8 cellular contexts compared by ENCODE assay signal in the genomic region with DNA sequence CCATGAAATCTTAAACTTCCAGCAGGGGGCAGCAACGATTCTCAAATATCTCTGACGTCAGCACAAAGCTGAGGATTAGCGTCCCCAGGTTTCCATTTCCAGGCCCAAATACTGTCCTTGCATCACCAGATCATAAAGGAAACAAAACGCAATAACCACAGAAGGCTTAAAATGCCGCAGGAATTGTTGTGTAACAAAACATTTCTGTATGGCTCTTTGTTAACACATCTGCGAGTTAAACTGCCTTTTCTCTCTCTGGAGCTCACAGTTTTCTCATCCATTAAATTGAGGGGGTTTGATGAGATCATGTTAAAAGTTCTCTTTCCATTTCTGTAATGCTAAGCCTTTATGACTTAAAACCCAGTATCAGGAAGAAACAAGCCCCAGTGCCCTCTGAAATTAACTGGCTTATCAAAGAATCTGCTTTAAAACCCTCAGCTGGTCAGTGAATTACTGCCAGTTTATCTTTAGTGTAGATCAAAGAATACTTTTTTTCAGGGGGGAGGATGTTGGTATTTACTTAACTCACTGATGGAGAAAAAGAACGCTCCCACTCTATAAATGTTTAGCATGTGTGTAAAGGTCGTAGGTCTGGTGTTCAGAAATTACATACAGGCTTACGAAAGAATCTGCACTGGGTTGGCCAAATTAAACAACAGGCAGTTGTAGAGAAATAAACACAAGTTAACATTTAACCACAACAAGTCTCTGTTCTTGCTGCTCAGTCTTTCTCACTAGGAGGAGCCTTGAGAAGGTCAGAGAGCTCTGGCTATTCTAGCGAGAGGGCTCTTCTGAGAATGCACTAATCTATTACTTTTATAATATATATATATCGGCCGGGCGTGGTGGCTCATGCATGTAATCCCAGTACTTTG. TPM values are rescaled to one million over a fixed set of nuclear protein-coding genes. Genes with fewer than 3 reads are reported as not detected.
DNase-seq lines count a peak whose midpoint lies in the region; ATAC-seq and TF ChIP-seq lines count a peak whose summit lies in the region.

No MANE protein-coding gene starts in this region.

- 22 to 47% methylated on average over 3 of the region's 13 CpGs for WGBS in mesodermal cell (ENCODE audit: insufficient coverage in 2 of 2), 2 experiments

- peak overlapping the region; percentile 92 for H3K27ac ChIP-seq in mesodermal cell (ENCODE audit: low read depth, low read length, severe bottlenecking)

- peaks cover 22% of the 10 kb centered on the region for H3K4me1 ChIP-seq in mesodermal cell (ENCODE audit: control insufficient read depth, insufficient read depth, low read length, poor library complexity, severe bottlenecking)

- CTCF ChIA-PET in activated CD8-positive, alpha-beta T cell treated with anti-CD3 and anti-CD28 coated beads for 36 hours (lab: Charles Lee) = interaction anchor here (0.7 to 3.7 kb wide), 75 partner anchors 8 to 534 kb away, joined by 3 to 50 read pairs (median 4); a partner anchor contains a TSS

- DNase-seq in DMS 273 (lab: John Stamatoyannopoulos, UW; ENCODE audit: unreplicated experiment) = peak; percentile 93
- peak; percentile 90 for DNase-seq in NCI-H82 (lab: John Stamatoyannopoulos, UW)
- peak; percentile 84 for DNase-seq in activated CD8-positive, alpha-beta T cell treated with anti-CD3 and anti-CD28 coated beads for 36 hours
- DNase-seq in effector CD4-positive, alpha-beta T cell = peak; percentile 68
- DNase-seq in stimulated activated CD8-positive, alpha-beta memory T cell treated with anti-CD3 and anti-CD28 coated beads, Interleukin-15, amount 100 ng/mL, for 1 hour (ENCODE audit: low read depth) = peak; percentile 64

- intact Hi-C loops in activated CD8-positive, alpha-beta T cell treated with anti-CD3 and anti-CD28 coated beads for 36 hours (cut with micrococcal nuclease) = loop anchor here (2.0 kb wide), 1 partner anchor 168 kb away; a partner anchor contains a TSS

- no peak for TF ChIP-seq POLR2A in GM18505 (IDR thresholded peaks at IDR 0.05; ENCODE audit: borderline replicate concordance, extremely low read depth, insufficient read depth, insufficient read length)

- H3K27ac Mint-ChIP-seq in activated CD8-positive, alpha-beta T cell treated with anti-CD3 and anti-CD28 coated beads for 36 hours = peak overlapping the region; percentile 76

- no peak overlapping the region for H3K4me3 Mint-ChIP-seq in activated CD8-positive, alpha-beta T cell treated with anti-CD3 and anti-CD28 coated beads for 36 hours

- no peaks in the 10 kb centered on the region for H3K36me3 Mint-ChIP-seq in activated CD8-positive, alpha-beta T cell treated with anti-CD3 and anti-CD28 coated beads for 36 hours (ENCODE audit: low read depth)

- peak; percentile 47 for TF ChIP-seq CTCF in activated CD8-positive, alpha-beta T cell treated with anti-CD3 and anti-CD28 coated beads for 36 hours (IDR thresholded peaks at IDR 0.05)

- POLR2A ChIA-PET in activated CD8-positive, alpha-beta T cell treated with anti-CD3 and anti-CD28 coated beads for 36 hours (lab: Charles Lee) = interaction anchor here (1.0 to 2.9 kb wide), 6 partner anchors 8 to 312 kb away, joined by 3 to 17 read pairs (median 3); no protein-coding TSS in a partner anchor

- peaks cover 24% of the 10 kb centered on the region for H3K4me1 Mint-ChIP-seq in activated CD8-positive, alpha-beta T cell treated with anti-CD3 and anti-CD28 coated beads for 36 hours (ENCODE audit: low read depth)

- H3K27me3 Mint-ChIP-seq in activated CD8-positive, alpha-beta T cell treated with anti-CD3 and anti-CD28 coated beads for 36 hours = peaks cover 3% of the 10 kb centered on the region

- no peaks in the 10 kb centered on the region for H3K9me3 ChIP-seq in mesodermal cell (ENCODE audit: control insufficient read depth, low read length)

- ATAC-seq in HG03196 (IDR thresholded peaks at IDR 0.05; ENCODE audit: unreplicated experiment) (peak; percentile 57), GM18505 (IDR thresholded peaks at IDR 0.05; ENCODE audit: unreplicated experiment) (no peak)
- peak; percentile 66 for ATAC-seq in activated CD8-positive, alpha-beta T cell treated with anti-CD3 and anti-CD28 coated beads for 36 hours

- no peaks in the 10 kb centered on the region for H3K9me3 Mint-ChIP-seq in activated CD8-positive, alpha-beta T cell treated with anti-CD3 and anti-CD28 coated beads for 36 hours

- no peaks in the 10 kb centered on the region for H3K36me3 ChIP-seq in mesodermal cell (ENCODE audit: control insufficient read depth, insufficient read depth, low read length)

- H3K4me3 ChIP-seq in mesodermal cell (ENCODE audit: extremely low read depth, insufficient read depth, low read length, poor library complexity, severe bottlenecking) = no peak overlapping the region

RNA-seq across cellular contexts. Expression of a gene that starts 10.6 kb away (rescaled TPM):
- 10 to 100 TPM; 39.4 to 41.6 TPM for total RNA-seq in activated CD8-positive, alpha-beta T cell treated with anti-CD3 and anti-CD28 coated beads for 36 hours
- polyA plus RNA-seq in mesodermal cell (2013, experiment 1 of 2) = 36.4 TPM
- 39.0 TPM for polyA plus RNA-seq in mesodermal cell (2013, experiment 2 of 2)

RNA-seq across cellular contexts. Expression of a gene that starts 28.0 kb away (rescaled TPM):
- 100 to 1,000 TPM; 159 to 163 TPM for total RNA-seq in activated CD8-positive, alpha-beta T cell treated with anti-CD3 and anti-CD28 coated beads for 36 hours
- 134 TPM for polyA plus RNA-seq in mesodermal cell (2013, experiment 1 of 2)
- polyA plus RNA-seq in mesodermal cell (2013, experiment 2 of 2) = 129 TPM

RNA-seq across cellular contexts. Expression of a gene that starts 44.8 kb away (rescaled TPM):
- total RNA-seq in activated CD8-positive, alpha-beta T cell treated with anti-CD3 and anti-CD28 coated beads for 36 hours = 1 to 10 TPM; 1.2 to 2.2 TPM
- polyA plus RNA-seq in mesodermal cell (2013, experiment 1 of 2) = 0.37 TPM
- not detected for polyA plus RNA-seq in mesodermal cell (2013, experiment 2 of 2)

RNA-seq across cellular contexts. Expression of a gene that starts 56.9 kb away (rescaled TPM):
- 10 to 100 TPM; 37.7 to 41.8 TPM for total RNA-seq in activated CD8-positive, alpha-beta T cell treated with anti-CD3 and anti-CD28 coated beads for 36 hours
- polyA plus RNA-seq in mesodermal cell (2013, experiment 1 of 2) = 19.1 TPM
- polyA plus RNA-seq in mesodermal cell (2013, experiment 2 of 2) = 22.2 TPM

RNA-seq across cellular contexts. Expression of a gene that starts 57.1 kb away (rescaled TPM):
- 10 to 100 TPM; 26.0 to 27.4 TPM for total RNA-seq in activated CD8-positive, alpha-beta T cell treated with anti-CD3 and anti-CD28 coated beads for 36 hours
- polyA plus RNA-seq in mesodermal cell (2013, experiment 1 of 2) = 33.5 TPM
- 27.8 TPM for polyA plus RNA-seq in mesodermal cell (2013, experiment 2 of 2)
